Comparison of ENCODE assay signal across 8 cellular contexts in genomic region chr1:62144238-62144831, GRCh38. TPM values are rescaled to one million over a fixed set of nuclear protein-coding genes. Genes with fewer than 3 reads are reported as not detected.
DNase-seq lines count a peak whose midpoint lies in the region; FAIRE-seq and TF ChIP-seq lines count a peak whose summit lies in the region.

No MANE protein-coding gene starts in this region.

- FAIRE-seq in urothelium cell line (lab: Jason Lieb, UNC), result no peak

- H3K4me3 ChIP-seq in AG10803 (ENCODE audit: low read length), result no peak overlapping the region

- DNase-seq in AG10803 (ENCODE audit: low read depth) (peak; percentile 57), KG1 (lab: John Stamatoyannopoulos, UW) (peak; percentile 25), SHP77 (lab: John Stamatoyannopoulos, UW) (peak; percentile 17 to 21), cerebellum (ENCODE audit: low spot score) (peak; percentile 46), medulla oblongata (ENCODE audit: extremely low spot score) (peak; percentile 80), urothelium cell line (ENCODE audit: low spot score) (peak; percentile 50), activated gamma-delta T cell (lab: John Stamatoyannopoulos, UW) (no peak)

- TF ChIP-seq CTCF in AG10803 (conservative IDR thresholded peaks at IDR 0.05; ENCODE audit: low read length), result peak; percentile 87
- TF ChIP-seq CTCF in GM12873 (IDR thresholded peaks at IDR 0.05; ENCODE audit: insufficient read depth, low read depth, low read length, missing control alignments), result peak; percentile 78

RNA-seq across cellular contexts. Expression of gene L1TD1, which starts 50.3 kb away (rescaled TPM):
- not detected for total RNA-seq in cerebellum
